18 cellular contexts compared by ENCODE assay signal in genomic region chr19:27759896-27760295, GRCh38.
"Had no signal": no experiment of that assay in that cellular context is flagged by ENCODE, and none has a peak within 500 bp of the region (broad histone marks: within the 10 kb centered on the region; RNA-seq: fewer than 3 reads in every experiment).

No MANE protein-coding gene starts in this region.

- H3K27me3 ChIP-seq: foreskin keratinocyte, stomach, transverse colon had no signal

- H3K27ac ChIP-seq: foreskin keratinocyte, stomach, thoracic aorta, transverse colon had no signal

- H3K4me3 ChIP-seq: stomach, thoracic aorta, transverse colon had no signal

- DNase-seq: cerebellar nuclear complex; dermis blood vessel endothelial cell; endodermal cell; erythroblast; foreskin keratinocyte; hippocampal formation; left colon; mammary epithelial cell; natural killer cell; posterior cingulate gyrus; small intestine; stimulated activated CD4-positive, alpha-beta T cell treated with anti-CD3 and anti-CD28 coated beads, Interleukin-12 subunit alpha, Interleukin-12 subunit beta, amount 100 ng/mL, for 4 hours; stimulated activated naive CD4-positive, alpha-beta T cell; stomach; substantia nigra; transverse colon had no signal

- H3K4me1 ChIP-seq: foreskin keratinocyte, stomach, transverse colon had no signal

- ATAC-seq: foreskin keratinocyte, left colon, natural killer cell, sciatic nerve had no signal

- H3K36me3 ChIP-seq: stomach, transverse colon had no signal
